In the genomic region with DNA sequence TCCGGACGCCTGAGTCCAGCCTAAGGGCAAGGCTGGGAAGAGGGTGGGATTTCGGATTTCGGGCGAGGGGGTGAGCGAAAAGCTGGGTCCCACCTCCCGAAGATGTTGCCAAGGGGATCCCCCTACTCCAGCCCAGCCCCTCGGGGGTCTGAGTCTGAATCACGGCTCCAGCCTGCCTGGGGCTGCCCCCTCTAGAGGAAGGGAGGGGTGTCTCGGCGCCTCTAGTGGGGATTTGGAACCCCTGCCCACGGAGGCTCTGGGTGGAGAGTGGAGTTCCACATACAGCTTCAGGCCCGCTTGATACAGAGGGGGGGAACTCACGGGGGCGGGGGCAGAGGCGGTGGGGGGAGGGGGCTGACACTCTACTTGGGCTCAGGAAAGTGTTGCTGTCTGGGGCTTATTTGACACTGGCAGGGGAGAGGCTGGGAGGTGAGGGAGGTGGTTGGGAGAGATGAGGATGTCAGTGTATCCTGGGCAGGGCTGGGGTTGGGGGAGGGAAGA, we compare ENCODE assay signal across 9 cellular contexts. TPM values are rescaled to one million over a fixed set of nuclear protein-coding genes. Genes with fewer than 3 reads are reported as not detected.
A peak's percentile ranks its signal among the peaks of the same experiment; 100 is the strongest.
DNase-seq lines count a peak whose midpoint lies in the region; ATAC-seq and TF ChIP-seq lines count a peak whose summit lies in the region.
"Had no signal": no experiment of that assay in that cellular context is flagged by ENCODE, and none has a peak within 500 bp of the region (broad histone marks: within the 10 kb centered on the region; RNA-seq: fewer than 3 reads in every experiment).

No MANE protein-coding gene starts in this region.

- CTCF ChIA-PET in Panc1 (lab: Charles Lee): interaction anchor here (0.6 kb wide), 1 partner anchor 37 kb away, joined by 7 read pairs; no protein-coding TSS in a partner anchor

- no peaks in the 10 kb centered on the region for H3K9me3 ChIP-seq in Panc1 (ENCODE audit: control insufficient read depth, insufficient read depth, low read depth, low read length)
- no peaks in the 10 kb centered on the region for H3K9me3 ChIP-seq in neural progenitor cell (ENCODE audit: low read depth)

- POLR2A ChIA-PET in Panc1 (lab: Charles Lee): interaction anchor here (0.6 kb wide), 1 partner anchor 41 kb away, joined by 4 read pairs; no protein-coding TSS in a partner anchor

- no peaks in the 10 kb centered on the region for H3K27me3 ChIP-seq in Panc1 (ENCODE audit: control insufficient read depth, insufficient read depth, low read length)
- peaks cover 5% of the 10 kb centered on the region for H3K27me3 ChIP-seq in neural progenitor cell

- ATAC-seq in Panc1: peak; percentile 8; the same call in 1 of the 2 replicates
- no peak for ATAC-seq in GM18520 (IDR thresholded peaks at IDR 0.05; ENCODE audit: unreplicated experiment)
- no peak for ATAC-seq in GM21447 (IDR thresholded peaks at IDR 0.05; ENCODE audit: unreplicated experiment)

- H3K36me3 ChIP-seq in Panc1 (ENCODE audit: control insufficient read depth, insufficient read depth, low read length) (no peaks in the 10 kb centered on the region; the same call in none of the 2 replicates), neural progenitor cell (no peaks in the 10 kb centered on the region)

- in situ Hi-C loops in Panc1 (cut with HindIII; ENCODE audit: low pct_unique_long_range_greater_than_20kb, low sequenced_read_pairs): no loop called here
- in situ Hi-C loops in G401 (cut with HindIII; ENCODE audit: low sequenced_read_pairs): no loop called here

- H3K27ac ChIP-seq in Panc1 (ENCODE audit: low read length) (peak overlapping the region; percentile 94), neural progenitor cell (peak overlapping the region; percentile 4)

- peak overlapping the region; percentile 92 for H3K4me3 Mint-ChIP-seq in neural progenitor cell
- H3K4me3 Mint-ChIP-seq: dendritic cell treated with granulocyte-macrophage colony-stimulating factor and Interleukin-4, amounts not matched to agents 40 ng/mL and 50 ng/mL, for 4 days had no signal

- H3K4me2 ChIP-seq in neural progenitor cell: peak overlapping the region; percentile 90

- no peaks in the 10 kb centered on the region for H3K9me3 Mint-ChIP-seq in neural progenitor cell
- H3K9me3 Mint-ChIP-seq: dendritic cell treated with granulocyte-macrophage colony-stimulating factor and Interleukin-4, amounts not matched to agents 40 ng/mL and 50 ng/mL, for 4 days had no signal

- H3K9ac ChIP-seq in neural progenitor cell: peak overlapping the region; percentile 83

- H4K20me1 ChIP-seq in neural progenitor cell (ENCODE audit: low read depth): peaks cover 47% of the 10 kb centered on the region

- peak overlapping the region; percentile 94 for H3K27ac Mint-ChIP-seq in neural progenitor cell
- H3K27ac Mint-ChIP-seq: dendritic cell treated with granulocyte-macrophage colony-stimulating factor and Interleukin-4, amounts not matched to agents 40 ng/mL and 50 ng/mL, for 4 days had no signal

- H3K4me3 ChIP-seq in Panc1 (ENCODE audit: low read depth in 2 of 2, low read length in 2 of 2): peak overlapping the region; percentile 89 to 95
- peak overlapping the region; percentile 75 to 95 for H3K4me3 ChIP-seq in foreskin fibroblast (ENCODE audit: low read depth in 1 of 2, low read length in 2 of 2)
- H3K4me3 ChIP-seq in neural progenitor cell: peak overlapping the region; percentile 90

- peak overlapping the region; percentile 32 for H2AFZ ChIP-seq in neural progenitor cell (replicated peaks)

- no TSS peak for BruUV-seq in Panc1 (replicated peaks; lab: Mats Ljungman, UMichigan)

- H3F3A ChIP-seq in neural progenitor cell (ENCODE audit: low read depth): peaks cover 10% of the 10 kb centered on the region

- peak; percentile 44 for DNase-seq in AG20443 (ENCODE audit: low spot score)
- DNase-seq in Panc1 (ENCODE audit: low read depth, low spot score): no peak
- DNase-seq in foreskin fibroblast: peak in 1 of 2 donors; percentile 55
- no peak for DNase-seq in neural progenitor cell (ENCODE audit: low spot score)
- DNase-seq in G401 (ENCODE audit: low spot score): no peak
- DNase-seq in LoVo (ENCODE audit: low spot score): no peak

- peaks cover 57% of the 10 kb centered on the region for H3K79me2 ChIP-seq in neural progenitor cell (ENCODE audit: low read depth)

- TF ChIP-seq CTCF in Panc1 (IDR thresholded peaks at IDR 0.05): peak; percentile 21; the same call in 1 of the 2 replicates
- TF ChIP-seq CTCF in foreskin fibroblast (IDR thresholded peaks at IDR 0.05; ENCODE audit: low read depth, low read length): no peak
- TF ChIP-seq CTCF in neural progenitor cell (IDR thresholded peaks at IDR 0.05): no peak

- intact Hi-C loops in Panc1 (cut with micrococcal nuclease; ENCODE audit: unreplicated experiment): loop anchor here (5.0 kb wide), 1 partner anchor 108 kb away; no protein-coding TSS in a partner anchor

- peaks cover 2% of the 10 kb centered on the region for H3K27me3 Mint-ChIP-seq in neural progenitor cell (ENCODE audit: insufficient read depth, low read depth)

- peaks cover 6% of the 10 kb centered on the region for H3K36me3 Mint-ChIP-seq in neural progenitor cell

- H3K4me1 ChIP-seq in Panc1 (ENCODE audit: control insufficient read depth, insufficient read depth, low read length): peaks cover 52% of the 10 kb centered on the region
- peaks cover 41% of the 10 kb centered on the region for H3K4me1 ChIP-seq in neural progenitor cell

- H3K4me1 Mint-ChIP-seq in neural progenitor cell: peaks cover 58% of the 10 kb centered on the region

RNA-seq across cellular contexts. Expression of gene KIRREL1, which starts 0.7 kb away (rescaled TPM):
- total RNA-seq in Panc1 (2021; ENCODE audit: unreplicated experiment) (145 TPM), neural progenitor cell (ENCODE audit: low replicate concordance) (39.5 and 70.7 TPM in 2 replicates)
- polyA plus RNA-seq in Panc1 (2012; ENCODE audit: insufficient read length): 95.3 TPM
- 29.9 and 31.1 TPM in 2 replicates for total RNA-seq in G401 (2014; rRNA removed; shearing (Covaris generic))
